In genomic region chr1:189606795-189607476, GRCh38 we compare ENCODE assay signal across 16 cellular contexts.
DNase-seq lines count a peak whose midpoint lies in the region; ATAC-seq and TF ChIP-seq lines count a peak whose summit lies in the region.
"Had no signal": no experiment of that assay in that cellular context is flagged by ENCODE, and none has a peak within 500 bp of the region (broad histone marks: within the 10 kb centered on the region; RNA-seq: fewer than 3 reads in every experiment).

No MANE protein-coding gene starts in this region.

- no peak for TF ChIP-seq RAD21 in IMR-90 (IDR thresholded peaks at IDR 0.05; ENCODE audit: low read length)

- no peaks in the 10 kb centered on the region for H3K36me3 Mint-ChIP-seq in natural killer cell treated with Interleukin-12 subunit alpha and Interleukin-12 subunit beta and Interleukin-15 and Interleukin-18, amount 100 ng/mL, for 72 hours
- H3K36me3 Mint-ChIP-seq: naive B cell had no signal

- no peak overlapping the region for H3K56ac ChIP-seq in IMR-90 (ENCODE audit: extremely low read depth, insufficient read depth, low read length)

- no peaks in the 10 kb centered on the region for H3K9me1 ChIP-seq in IMR-90 (ENCODE audit: insufficient read depth, low read length)

- H3K4me2 ChIP-seq in IMR-90 (ENCODE audit: low read depth, low read length) = no peak overlapping the region; the same call in 1 of the 2 replicates

- no peak overlapping the region for H3K4me3 ChIP-seq in IMR-90 (ENCODE audit: insufficient read depth, low read depth, low read length)
- no peak overlapping the region for H3K4me3 ChIP-seq in astrocyte of the cerebellum (ENCODE audit: low read depth, low read length)
- H3K4me3 ChIP-seq in foreskin fibroblast (ENCODE audit: low read depth in 1 of 2, low read length in 2 of 2) = no peak overlapping the region
- H3K4me3 ChIP-seq: suprapubic skin had no signal

- POLR2A ChIA-PET in IMR-90 (lab: Charles Lee; ENCODE audit: unreplicated experiment) = no interaction called here

- intact Hi-C loops in IMR-90 (cut with micrococcal nuclease) = no loop called here

- DNase-seq in ACHN (peak; percentile 51), IMR-90 (peak; percentile 89), astrocyte of the cerebellum (ENCODE audit: low read depth) (peak; percentile 84), foreskin fibroblast (peak; percentile 30 to 73), NCI-H1930 (lab: John Stamatoyannopoulos, UW) (no peak), foreskin melanocyte (no peak)
- no peak for DNase-seq in natural killer cell treated with Interleukin-12 subunit alpha and Interleukin-12 subunit beta and Interleukin-15 and Interleukin-18, amount 100 ng/mL, for 72 hours (ENCODE audit: low spot score)
- DNase-seq: activated CD4-positive, alpha-beta T cell treated with anti-CD3 and anti-CD28 coated beads for 36 hours; Caco-2; left ventricle myocardium superior; naive B cell; NCI-H2081; NCI-H82 had no signal

- H3K9me3 Mint-ChIP-seq in natural killer cell treated with Interleukin-12 subunit alpha and Interleukin-12 subunit beta and Interleukin-15 and Interleukin-18, amount 100 ng/mL, for 72 hours = peaks cover 5% of the 10 kb centered on the region

- H2AFZ ChIP-seq in IMR-90 (replicated peaks; ENCODE audit: low read length, poor library complexity) = no peak overlapping the region

- H3K9me3 ChIP-seq in IMR-90 (ENCODE audit: control insufficient read depth, insufficient read depth, low read length) = no peaks in the 10 kb centered on the region
- H3K9me3 ChIP-seq: Caco-2, suprapubic skin had no signal

- no peak overlapping the region for H4K5ac ChIP-seq in IMR-90 (ENCODE audit: low read depth, low read length)

- CTCF ChIA-PET in IMR-90 (lab: Yijun Ruan, JAX) = no interaction called here

- no CpG with 5 or more reads among the region's 2 CpGs for WGBS in IMR-90 (ENCODE audit: extremely low coverage in 2 of 2, insufficient read length in 1 of 2), 2 experiments

- dilution Hi-C loops in IMR-90 (cut with HindIII; ENCODE audit: low sequenced_read_pairs, unreplicated experiment) = no loop called here

- H2BK15ac ChIP-seq in IMR-90 (ENCODE audit: low read depth, low read length) = no peak overlapping the region

- H3K4me3 Mint-ChIP-seq in natural killer cell treated with Interleukin-12 subunit alpha and Interleukin-12 subunit beta and Interleukin-15 and Interleukin-18, amount 100 ng/mL, for 72 hours = no peak overlapping the region
- H3K4me3 Mint-ChIP-seq: activated CD4-positive, alpha-beta T cell treated with anti-CD3 and anti-CD28 coated beads for 36 hours; naive B cell; T-helper 2 cell treated with Interferon-gamma antibody and Interleukin-4, amounts not matched to agents 5 μg/mL and 100 μg/mL, for 36 hours had no signal

- H3K27me3 Mint-ChIP-seq in natural killer cell treated with Interleukin-12 subunit alpha and Interleukin-12 subunit beta and Interleukin-15 and Interleukin-18, amount 100 ng/mL, for 72 hours = no peaks in the 10 kb centered on the region
- H3K27me3 Mint-ChIP-seq: activated CD4-positive, alpha-beta T cell treated with anti-CD3 and anti-CD28 coated beads for 36 hours; naive B cell had no signal

- in situ Hi-C loops in ACHN (cut with HindIII; ENCODE audit: low pct_ligation_motif_present, low pct_unique_long_range_greater_than_20kb, low sequenced_read_pairs) (no loop called here), IMR-90 (cut with MboI; ENCODE audit: low sequenced_read_pairs) (no loop called here), astrocyte of the cerebellum (cut with HindIII; ENCODE audit: low sequenced_read_pairs) (no loop called here)

- H2BK120ac ChIP-seq in IMR-90 (ENCODE audit: low read depth, low read length) = no peak overlapping the region

- H3K4ac ChIP-seq in IMR-90 (ENCODE audit: low read depth, low read length) = no peak overlapping the region

- H2AK9ac ChIP-seq in IMR-90 (replicated peaks; ENCODE audit: low read depth, low read length, poor library complexity) = no peak overlapping the region

- H3K14ac ChIP-seq in IMR-90 (replicated peaks; ENCODE audit: low read depth, low read length) = no peak overlapping the region

- no peak overlapping the region for H2BK20ac ChIP-seq in IMR-90 (ENCODE audit: low read depth, low read length)

- H3K18ac ChIP-seq in IMR-90 (ENCODE audit: low read depth, low read length) = no peak overlapping the region

- no peak overlapping the region for H4K8ac ChIP-seq in IMR-90 (ENCODE audit: low read depth in 2 of 2, low read length in 2 of 2)

- no peak overlapping the region for H2BK5ac ChIP-seq in IMR-90 (ENCODE audit: low read depth, low read length, poor library complexity, severe bottlenecking)

- H3K27ac Mint-ChIP-seq in natural killer cell treated with Interleukin-12 subunit alpha and Interleukin-12 subunit beta and Interleukin-15 and Interleukin-18, amount 100 ng/mL, for 72 hours = no peak overlapping the region
- H3K27ac Mint-ChIP-seq: activated CD4-positive, alpha-beta T cell treated with anti-CD3 and anti-CD28 coated beads for 36 hours; naive B cell; T-helper 2 cell treated with Interferon-gamma antibody and Interleukin-4, amounts not matched to agents 5 μg/mL and 100 μg/mL, for 36 hours had no signal

- no peak overlapping the region for H4K91ac ChIP-seq in IMR-90 (ENCODE audit: insufficient read depth, low read depth, low read length)

- no peak overlapping the region for H3K27ac ChIP-seq in IMR-90 (ENCODE audit: insufficient read depth, low read length)
- H3K27ac ChIP-seq: suprapubic skin had no signal

- H3K27me3 ChIP-seq in IMR-90 (ENCODE audit: control insufficient read depth, insufficient read depth, low read length) = no peaks in the 10 kb centered on the region
- H3K27me3 ChIP-seq: suprapubic skin had no signal

- no peak for TF ChIP-seq POLR2A in IMR-90 (IDR thresholded peaks at IDR 0.05; ENCODE audit: low read depth, low read length)

- H3K79me1 ChIP-seq in IMR-90 (ENCODE audit: low read depth in 1 of 2, low read length in 2 of 2) = no peaks in the 10 kb centered on the region

- H4K20me1 ChIP-seq in IMR-90 (ENCODE audit: insufficient read depth, low read length) = no peaks in the 10 kb centered on the region

- H2AK5ac ChIP-seq in IMR-90 (ENCODE audit: low read depth, low read length) = no peak overlapping the region

- H3K36me3 ChIP-seq in IMR-90 (ENCODE audit: control insufficient read depth, insufficient read depth, low read length) = no peaks in the 10 kb centered on the region
- H3K36me3 ChIP-seq: suprapubic skin had no signal

- H3K9ac ChIP-seq in IMR-90 (ENCODE audit: low read depth, low read length) = no peak overlapping the region

- BruUV-seq in IMR-90 (replicated peaks; lab: Mats Ljungman, UMichigan) = no TSS peak

- ATAC-seq in IMR-90 (ENCODE audit: low read depth) (peak; percentile 86), GM19467 (IDR thresholded peaks at IDR 0.05; ENCODE audit: unreplicated experiment) (no peak)
- no peak for ATAC-seq in natural killer cell treated with Interleukin-12 subunit alpha and Interleukin-12 subunit beta and Interleukin-15 and Interleukin-18, amount 100 ng/mL, for 72 hours
- ATAC-seq: activated CD4-positive, alpha-beta T cell treated with anti-CD3 and anti-CD28 coated beads for 36 hours; left ventricle myocardium superior had no signal

- H3K23ac ChIP-seq in IMR-90 (ENCODE audit: low read depth, low read length) = no peak overlapping the region

- no peaks in the 10 kb centered on the region for H3K4me1 Mint-ChIP-seq in natural killer cell treated with Interleukin-12 subunit alpha and Interleukin-12 subunit beta and Interleukin-15 and Interleukin-18, amount 100 ng/mL, for 72 hours (ENCODE audit: low read depth in 2 of 2)
- H3K4me1 Mint-ChIP-seq: activated CD4-positive, alpha-beta T cell treated with anti-CD3 and anti-CD28 coated beads for 36 hours; naive B cell had no signal

- H3K4me1 ChIP-seq in IMR-90 (ENCODE audit: control insufficient read depth, insufficient read depth, low read length) = no peaks in the 10 kb centered on the region
- H3K4me1 ChIP-seq: Caco-2, suprapubic skin had no signal

- no peak for TF ChIP-seq CTCF in IMR-90 (conservative IDR thresholded peaks at IDR 0.05; ENCODE audit: low read depth, low read length)
- no peak for TF ChIP-seq CTCF in astrocyte of the cerebellum (IDR thresholded peaks at IDR 0.05; ENCODE audit: low read depth, low read length, missing control alignments)
- no peak for TF ChIP-seq CTCF in foreskin fibroblast (IDR thresholded peaks at IDR 0.05; ENCODE audit: low read depth, low read length)

TF ChIP-seq in IMR-90, 13 proteins besides CTCF, POLR2A, EP300 and RAD21:
- TF ChIP-seq NFE2L2 (IDR thresholded peaks at IDR 0.05; ENCODE audit: low read depth, low read length) (peak; percentile 72), RCOR1 (IDR thresholded peaks at IDR 0.05; ENCODE audit: insufficient replicate concordance, low read length) (no peak), MAFK (IDR thresholded peaks at IDR 0.05; ENCODE audit: low read depth, low read length) (peak; percentile 72)

Comparison
In these comparisons a context has a peak if more than half of its experiments do, and no peak if none do; other contexts are left out.
1. DNase-seq: peak in ACHN (single experiment), IMR-90 (single experiment), astrocyte of the cerebellum (single experiment) and foreskin fibroblast (2 of 2); none in NCI-H1930 (0 of 2), foreskin melanocyte (single experiment) and natural killer cell treated with Interleukin-12 subunit alpha and Interleukin-12 subunit beta and Interleukin-15 and Interleukin-18, amount 100 ng/mL, for 72 hours (single experiment).